Comparison of ENCODE assay signal across 9 cellular contexts in the genomic region with DNA sequence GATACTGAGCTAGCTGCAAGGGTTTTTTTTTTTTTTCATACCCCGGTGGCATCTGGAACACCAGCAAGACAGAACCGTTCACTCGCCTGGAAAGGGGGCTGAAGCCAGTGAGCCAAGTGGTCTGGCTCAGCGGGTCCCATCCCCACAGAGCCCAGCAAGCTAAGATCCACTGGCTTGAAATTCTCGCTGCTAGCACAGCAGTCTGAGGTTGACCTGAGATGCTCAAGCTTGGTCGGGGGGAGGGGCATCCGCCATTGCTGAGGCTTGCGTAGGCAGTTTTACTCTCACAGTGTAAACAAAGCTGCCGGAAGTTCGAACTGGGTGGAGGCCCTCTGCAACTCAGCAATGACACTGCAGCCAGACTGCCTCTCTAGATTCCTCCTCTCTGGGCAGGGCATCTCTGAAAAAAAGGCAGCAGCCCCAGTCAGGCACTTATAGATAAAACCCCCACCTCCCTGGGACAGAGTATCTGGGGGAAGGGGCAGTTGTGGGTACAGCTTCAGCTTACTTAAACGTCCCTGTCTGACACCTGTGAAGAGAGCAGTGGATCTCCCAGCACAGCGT. TPM values are rescaled to one million over a fixed set of nuclear protein-coding genes. Genes with fewer than 3 reads are reported as not detected.
DNase-seq lines count a peak whose midpoint lies in the region; ATAC-seq and TF ChIP-seq lines count a peak whose summit lies in the region.
"Had no signal": no experiment of that assay in that cellular context is flagged by ENCODE, and none has a peak within 500 bp of the region (broad histone marks: within the 10 kb centered on the region; RNA-seq: fewer than 3 reads in every experiment).

No MANE protein-coding gene starts in this region.

- peak overlapping the region; percentile 17 to 84 (median 30) for H3K4me3 Mint-ChIP-seq in CD4-positive, CD25-positive, alpha-beta regulatory T cell

- peak; percentile 46 to 74 (median 69) for DNase-seq in CD4-positive, CD25-positive, alpha-beta regulatory T cell
- DNase-seq in NCI-H460 (ENCODE audit: extremely low read depth, low read depth): peak; percentile 82
- DNase-seq in activated T-helper 9 cell treated with anti-CD3 and anti-CD28 coated beads, Interleukin-2, amount 50 U/mL, for 16 hours (ENCODE audit: low read depth): peak; percentile 31
- peak; percentile 23 for DNase-seq in iPS-NIHi7 (ENCODE audit: extremely low spot score)

- TF ChIP-seq POLR2A in GM18505 (IDR thresholded peaks at IDR 0.05; ENCODE audit: borderline replicate concordance, extremely low read depth, insufficient read depth, insufficient read length): no peak

- H3K27ac ChIP-seq in CD4-positive, CD25-positive, alpha-beta regulatory T cell (ENCODE audit: insufficient read depth, low read length, poor library complexity, severe bottlenecking): peak overlapping the region; percentile 64
- H3K27ac ChIP-seq: BLaER1 treated with 17β-estradiol and CSF1 and Interleukin-3, amounts not matched to agents 10 nM and 100 nM had no signal

- peak; percentile 20 to 28 for ATAC-seq in CD4-positive, CD25-positive, alpha-beta regulatory T cell (ENCODE audit: low read depth in 2 of 2)
- no peak for ATAC-seq in GM18505 (IDR thresholded peaks at IDR 0.05; ENCODE audit: unreplicated experiment)
- no peak for ATAC-seq in GM21515 (IDR thresholded peaks at IDR 0.05; ENCODE audit: unreplicated experiment)
- ATAC-seq in HG02885 (IDR thresholded peaks at IDR 0.05; ENCODE audit: poor library complexity, unreplicated experiment): no peak
- no peak for ATAC-seq in HG03175 (IDR thresholded peaks at IDR 0.05; ENCODE audit: unreplicated experiment)

- H3K36me3 Mint-ChIP-seq in CD4-positive, CD25-positive, alpha-beta regulatory T cell: peaks cover 3% of the 10 kb centered on the region

- H3K27ac Mint-ChIP-seq in CD4-positive, CD25-positive, alpha-beta regulatory T cell: peak overlapping the region; percentile 14 to 79 (median 69)

- H3K4me3 ChIP-seq in CD4-positive, CD25-positive, alpha-beta regulatory T cell (ENCODE audit: low read depth, low read length): no peak overlapping the region
- H3K4me3 ChIP-seq: BLaER1 treated with 17β-estradiol and CSF1 and Interleukin-3, amounts not matched to agents 10 nM and 100 nM had no signal

- no peaks in the 10 kb centered on the region for H3K36me3 ChIP-seq in CD4-positive, CD25-positive, alpha-beta regulatory T cell (ENCODE audit: control insufficient read depth, insufficient read depth, low read length)

- H3K27me3 ChIP-seq in CD4-positive, CD25-positive, alpha-beta regulatory T cell (ENCODE audit: control insufficient read depth, insufficient read depth, low read length): no peaks in the 10 kb centered on the region
- H3K27me3 ChIP-seq: BLaER1 treated with 17β-estradiol and CSF1 and Interleukin-3, amounts not matched to agents 10 nM and 100 nM had no signal

- H3K4me1 ChIP-seq in CD4-positive, CD25-positive, alpha-beta regulatory T cell (ENCODE audit: control insufficient read depth, insufficient read depth, low read length, poor library complexity, severe bottlenecking): peaks cover 8% of the 10 kb centered on the region

- H3K9me3 ChIP-seq in CD4-positive, CD25-positive, alpha-beta regulatory T cell (ENCODE audit: control insufficient read depth in 2 of 2, low read length in 2 of 2): no peaks in the 10 kb centered on the region

- peaks cover 4% of the 10 kb centered on the region for H3K27me3 Mint-ChIP-seq in CD4-positive, CD25-positive, alpha-beta regulatory T cell

- H3K4me1 Mint-ChIP-seq in CD4-positive, CD25-positive, alpha-beta regulatory T cell: peaks cover 3 to 33% (median 19%) of the 10 kb centered on the region in 4 donors

- peaks cover 0 to 12% (median 2%) of the 10 kb centered on the region in 7 donors for H3K9me3 Mint-ChIP-seq in CD4-positive, CD25-positive, alpha-beta regulatory T cell

RNA-seq across cellular contexts. Expression of gene MIB1, which starts 5.1 kb away (rescaled TPM):
- 37.7 TPM for total RNA-seq in CD4-positive, CD25-positive, alpha-beta regulatory T cell
- 1 to 10 TPM; 7.3 to 9.9 (median 7.7) TPM for polyA plus RNA-seq in CD4-positive, CD25-positive, alpha-beta regulatory T cell
- total RNA-seq in NCI-H460 (2014; rRNA removed; shearing (Covaris generic)): 37.7 and 42.0 TPM in 2 replicates
- 17.1 and 28.9 TPM in 2 replicates for polyA plus RNA-seq in NCI-H460 (2014; cell fraction: nucleus; rRNA removed)

RNA-seq across cellular contexts. Expression of gene ABHD3, which starts 31.0 kb away (rescaled TPM):
- 57.1 TPM for total RNA-seq in CD4-positive, CD25-positive, alpha-beta regulatory T cell
- polyA plus RNA-seq in CD4-positive, CD25-positive, alpha-beta regulatory T cell: 10 to 100 TPM; 37.7 to 48.7 (median 44.7) TPM
- total RNA-seq in NCI-H460 (2014; rRNA removed; shearing (Covaris generic)): 8.8 and 10.2 TPM in 2 replicates
- 32.9 and 34.0 TPM in 2 replicates for polyA plus RNA-seq in NCI-H460 (2014; cell fraction: nucleus; rRNA removed)

Comparison
In these comparisons a context has a peak if more than half of its experiments do, and no peak if none do; other contexts are left out.
1. ATAC-seq: peak in CD4-positive, CD25-positive, alpha-beta regulatory T cell (2 of 2); none in GM18505 (single experiment), GM21515 (single experiment), HG02885 (single experiment) and HG03175 (single experiment).
2. DNase-seq: peak in every context shown above with its lines; median percentile 82 in NCI-H460; 69 in CD4-positive, CD25-positive, alpha-beta regulatory T cell; 31 in activated T-helper 9 cell treated with anti-CD3 and anti-CD28 coated beads, Interleukin-2, amount 50 U/mL, for 16 hours; 23 in iPS-NIHi7.